Comparison of ENCODE assay signal across 21 cellular contexts in the genomic region with DNA sequence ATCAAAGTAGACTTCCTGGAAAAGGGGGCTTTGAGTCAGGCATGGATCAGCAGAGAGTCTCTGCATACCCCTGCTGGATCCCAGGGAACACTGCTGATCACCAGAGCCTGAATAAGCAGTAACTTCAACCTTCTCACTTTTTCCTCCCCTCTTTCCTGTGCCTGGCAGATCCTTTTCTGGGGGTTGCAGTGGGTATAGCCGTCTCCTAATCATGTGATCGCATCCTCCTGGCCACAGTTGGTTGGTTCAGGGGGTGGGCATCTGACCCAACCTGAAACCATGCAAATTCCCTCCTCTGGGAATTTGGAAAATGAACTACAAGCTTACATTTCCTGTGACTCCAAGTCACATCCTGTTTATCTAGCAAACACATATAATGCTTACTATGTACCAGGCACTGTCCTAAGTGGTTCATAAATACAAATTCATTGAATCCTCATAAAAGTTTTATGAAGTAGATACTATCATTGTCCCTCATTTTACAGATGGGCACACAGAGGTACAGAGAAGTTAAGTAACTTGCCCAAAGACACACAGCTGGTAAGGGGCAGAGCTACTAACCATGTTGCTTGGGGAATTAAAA.
"Had no signal": no experiment of that assay in that cellular context is flagged by ENCODE, and none has a peak within 500 bp of the region (broad histone marks: within the 10 kb centered on the region; RNA-seq: fewer than 3 reads in every experiment).

No MANE protein-coding gene starts in this region.

- DNase-seq: cortex of kidney; dorsolateral prefrontal cortex; effector CD8-positive, alpha-beta T cell; gastrocnemius medialis; heart right ventricle; hypothalamus; kidney glomerular epithelial cell; mammary epithelial cell; mucosa of descending colon; naive thymus-derived CD8-positive, alpha-beta T cell; nucleus accumbens; ovary; small intestine; stimulated activated CD4-positive, alpha-beta T cell treated with anti-CD3 and anti-CD28 coated beads, Interleukin-12 subunit alpha, Interleukin-12 subunit beta, amount 100 ng/mL, for 4 hours; stimulated activated naive CD4-positive, alpha-beta T cell had no signal

- H3K4me3 ChIP-seq: dorsolateral prefrontal cortex, gastrocnemius medialis, heart right ventricle, mucosa of descending colon, neural progenitor cell, ovary, right atrium auricular region had no signal

- H3K27ac Mint-ChIP-seq: naive thymus-derived CD8-positive, alpha-beta T cell; neural progenitor cell; type B pancreatic cell had no signal

- H3K4me3 Mint-ChIP-seq: naive thymus-derived CD8-positive, alpha-beta T cell; neural progenitor cell; type B pancreatic cell had no signal

- H3K9me3 ChIP-seq: gastrocnemius medialis, heart right ventricle, mucosa of descending colon, ovary, right atrium auricular region had no signal

- H3K36me3 ChIP-seq: gastrocnemius medialis, heart right ventricle, neural progenitor cell, ovary, right atrium auricular region had no signal

- H2AFZ ChIP-seq: neural progenitor cell had no signal

- H3K4me1 ChIP-seq: gastrocnemius medialis, heart right ventricle, right atrium auricular region had no signal

- FAIRE-seq: endometrium, islet of Langerhans, small intestine, urothelium cell line had no signal

- H3K9me3 Mint-ChIP-seq: naive thymus-derived CD8-positive, alpha-beta T cell; neural progenitor cell; type B pancreatic cell had no signal

- H3K9ac ChIP-seq: neural progenitor cell had no signal

- H3K27ac ChIP-seq: dorsolateral prefrontal cortex, gastrocnemius medialis, heart right ventricle, neural progenitor cell, ovary, right atrium auricular region had no signal

- H3K4me2 ChIP-seq: neural progenitor cell had no signal

- H3K27me3 ChIP-seq: neural progenitor cell, ovary, right atrium auricular region had no signal

- H3K36me3 Mint-ChIP-seq: naive thymus-derived CD8-positive, alpha-beta T cell; type B pancreatic cell had no signal
